1 cellular context compared by ENCODE assay signal in the genomic region with DNA sequence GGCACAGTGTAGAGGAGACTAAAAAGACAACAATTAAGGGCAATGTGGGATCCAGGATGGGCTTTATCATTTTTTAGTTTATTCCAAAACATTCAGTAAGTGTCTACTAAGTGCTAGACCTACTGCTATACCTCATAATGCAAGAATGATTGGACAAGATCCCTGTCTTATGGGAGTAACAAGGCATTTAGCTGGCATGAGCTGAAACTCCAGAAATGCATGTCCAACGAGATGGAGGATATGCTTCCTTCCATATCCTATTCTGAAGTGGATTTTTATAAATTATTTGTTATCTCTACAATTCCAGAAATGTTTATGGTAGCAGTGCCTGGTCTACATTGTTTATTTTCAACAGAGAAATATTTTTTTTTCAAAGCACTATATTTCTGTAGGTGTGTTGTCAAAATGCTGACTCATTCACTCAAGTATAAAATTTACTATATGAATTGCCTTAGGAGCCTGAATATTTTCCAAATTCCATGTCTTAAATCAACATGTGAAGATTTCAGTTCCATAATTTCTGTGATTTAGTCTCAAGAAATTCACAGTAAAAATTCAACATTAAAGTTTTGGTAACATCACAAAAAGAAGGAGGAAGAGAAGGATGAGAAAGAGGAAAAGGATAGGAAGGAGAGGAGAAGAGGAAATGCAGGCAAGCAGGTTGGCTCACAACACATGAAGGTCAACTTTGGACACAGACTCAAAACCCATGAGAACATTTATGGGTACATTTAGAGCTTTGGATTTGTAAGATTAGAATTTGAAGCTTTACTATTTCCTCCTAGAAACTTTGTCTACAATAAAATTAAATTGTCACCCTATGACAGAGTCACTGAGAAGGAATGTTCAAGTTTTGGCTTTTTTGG.
TF ChIP-seq lines count a peak whose summit lies in the region.

No MANE protein-coding gene starts in this region.

TF ChIP-seq in endothelial cell of umbilical vein, 7 proteins besides CTCF, POLR2A, EP300 and RAD21 (continued from another document):
- TF ChIP-seq EZH2 (IDR thresholded peaks at IDR 0.05; ENCODE audit: borderline replicate concordance, low read depth, low read length, severe bottlenecking) = no peak
- TF ChIP-seq MYC (IDR thresholded peaks at IDR 0.05; ENCODE audit: low read depth, low read length) = no peak
- no peak for TF ChIP-seq GATA2 (IDR thresholded peaks at IDR 0.05; ENCODE audit: insufficient read depth, insufficient read length, low read depth, low read length)
- TF ChIP-seq JUN (IDR thresholded peaks at IDR 0.05; ENCODE audit: borderline replicate concordance, insufficient read depth, insufficient read length, low read depth) = no peak
- no peak for TF ChIP-seq POLR2AphosphoS5 (IDR thresholded peaks at IDR 0.05; ENCODE audit: insufficient read depth, low read depth, low read length)
